ENCODE assay signal across 2 cellular contexts in genomic region chr11:697028-697491, GRCh38.
TF ChIP-seq lines count a peak whose summit lies in the region.

No MANE protein-coding gene starts in this region.

TF ChIP-seq in A549, 52 proteins besides CTCF, POLR2A, EP300 and RAD21:
- TF ChIP-seq KDM1A (IDR thresholded peaks at IDR 0.05; ENCODE audit: low read depth) (no peak), ZNF302 (CRISPR knock-in tag; IDR thresholded peaks at IDR 0.05) (no peak), FOXS1 (CRISPR knock-in tag; IDR thresholded peaks at IDR 0.05) (no peak), SREBF2 (IDR thresholded peaks at IDR 0.05) (no peak), EHF (CRISPR knock-in tag; IDR thresholded peaks at IDR 0.05) (no peak), HOXA7 (CRISPR knock-in tag; IDR thresholded peaks at IDR 0.05) (no peak), TFCP2L1 (CRISPR knock-in tag; IDR thresholded peaks at IDR 0.05) (no peak), NFE2L2 (conservative IDR thresholded peaks at IDR 0.05; ENCODE audit: low read length) (no peak), ATOH8 (CRISPR knock-in tag; IDR thresholded peaks at IDR 0.05; ENCODE audit: low read depth) (no peak), BCL3 (IDR thresholded peaks at IDR 0.05) (no peak), HMGXB4 (CRISPR knock-in tag; IDR thresholded peaks at IDR 0.05; ENCODE audit: borderline replicate concordance) (no peak), RNF2 (IDR thresholded peaks at IDR 0.05; ENCODE audit: borderline replicate concordance, low read depth) (no peak), NPAS2 (CRISPR knock-in tag; IDR thresholded peaks at IDR 0.05; ENCODE audit: borderline replicate concordance) (no peak), CBX2 (IDR thresholded peaks at IDR 0.05; ENCODE audit: borderline replicate concordance, low read depth) (no peak), BHLHE40 (IDR thresholded peaks at IDR 0.05; ENCODE audit: low read depth, low read length) (no peak), HES2 (IDR thresholded peaks at IDR 0.05) (no peak), ZSCAN20 (CRISPR knock-in tag; IDR thresholded peaks at IDR 0.05) (no peak), GATA3 (IDR thresholded peaks at IDR 0.05; ENCODE audit: borderline replicate concordance) (no peak)
- TF ChIP-seq, protein P1, sequence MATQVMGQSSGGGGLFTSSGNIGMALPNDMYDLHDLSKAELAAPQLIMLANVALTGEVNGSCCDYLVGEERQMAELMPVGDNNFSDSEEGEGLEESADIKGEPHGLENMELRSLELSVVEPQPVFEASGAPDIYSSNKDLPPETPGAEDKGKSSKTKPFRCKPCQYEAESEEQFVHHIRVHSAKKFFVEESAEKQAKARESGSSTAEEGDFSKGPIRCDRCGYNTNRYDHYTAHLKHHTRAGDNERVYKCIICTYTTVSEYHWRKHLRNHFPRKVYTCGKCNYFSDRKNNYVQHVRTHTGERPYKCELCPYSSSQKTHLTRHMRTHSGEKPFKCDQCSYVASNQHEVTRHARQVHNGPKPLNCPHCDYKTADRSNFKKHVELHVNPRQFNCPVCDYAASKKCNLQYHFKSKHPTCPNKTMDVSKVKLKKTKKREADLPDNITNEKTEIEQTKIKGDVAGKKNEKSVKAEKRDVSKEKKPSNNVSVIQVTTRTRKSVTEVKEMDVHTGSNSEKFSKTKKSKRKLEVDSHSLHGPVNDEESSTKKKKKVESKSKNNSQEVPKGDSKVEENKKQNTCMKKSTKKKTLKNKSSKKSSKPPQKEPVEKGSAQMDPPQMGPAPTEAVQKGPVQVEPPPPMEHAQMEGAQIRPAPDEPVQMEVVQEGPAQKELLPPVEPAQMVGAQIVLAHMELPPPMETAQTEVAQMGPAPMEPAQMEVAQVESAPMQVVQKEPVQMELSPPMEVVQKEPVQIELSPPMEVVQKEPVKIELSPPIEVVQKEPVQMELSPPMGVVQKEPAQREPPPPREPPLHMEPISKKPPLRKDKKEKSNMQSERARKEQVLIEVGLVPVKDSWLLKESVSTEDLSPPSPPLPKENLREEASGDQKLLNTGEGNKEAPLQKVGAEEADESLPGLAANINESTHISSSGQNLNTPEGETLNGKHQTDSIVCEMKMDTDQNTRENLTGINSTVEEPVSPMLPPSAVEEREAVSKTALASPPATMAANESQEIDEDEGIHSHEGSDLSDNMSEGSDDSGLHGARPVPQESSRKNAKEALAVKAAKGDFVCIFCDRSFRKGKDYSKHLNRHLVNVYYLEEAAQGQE (IDR thresholded peaks at IDR 0.05) = no peak
- TF ChIP-seq, protein P2, sequence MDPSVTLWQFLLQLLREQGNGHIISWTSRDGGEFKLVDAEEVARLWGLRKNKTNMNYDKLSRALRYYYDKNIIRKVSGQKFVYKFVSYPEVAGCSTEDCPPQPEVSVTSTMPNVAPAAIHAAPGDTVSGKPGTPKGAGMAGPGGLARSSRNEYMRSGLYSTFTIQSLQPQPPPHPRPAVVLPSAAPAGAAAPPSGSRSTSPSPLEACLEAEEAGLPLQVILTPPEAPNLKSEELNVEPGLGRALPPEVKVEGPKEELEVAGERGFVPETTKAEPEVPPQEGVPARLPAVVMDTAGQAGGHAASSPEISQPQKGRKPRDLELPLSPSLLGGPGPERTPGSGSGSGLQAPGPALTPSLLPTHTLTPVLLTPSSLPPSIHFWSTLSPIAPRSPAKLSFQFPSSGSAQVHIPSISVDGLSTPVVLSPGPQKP (IDR thresholded peaks at IDR 0.05; ENCODE audit: low read depth, low read length) = no peak

TF ChIP-seq in HepG2, 621 proteins besides CTCF, POLR2A, EP300 and RAD21:
- TF ChIP-seq NFKBIZ (CRISPR knock-in tag; IDR thresholded peaks at IDR 0.05) (no peak), HNRNPLL (IDR thresholded peaks at IDR 0.05; ENCODE audit: low read depth, low read length, poor library complexity, severe bottlenecking) (no peak), RBFOX2 (IDR thresholded peaks at IDR 0.05; ENCODE audit: low read depth, low read length) (peak; percentile 40; the same call in 1 of the 2 replicates), ARNTL (CRISPR knock-in tag; IDR thresholded peaks at IDR 0.05) (no peak), ZSCAN20 (CRISPR knock-in tag; IDR thresholded peaks at IDR 0.05; ENCODE audit: borderline replicate concordance) (no peak)
- TF ChIP-seq, protein P3, sequence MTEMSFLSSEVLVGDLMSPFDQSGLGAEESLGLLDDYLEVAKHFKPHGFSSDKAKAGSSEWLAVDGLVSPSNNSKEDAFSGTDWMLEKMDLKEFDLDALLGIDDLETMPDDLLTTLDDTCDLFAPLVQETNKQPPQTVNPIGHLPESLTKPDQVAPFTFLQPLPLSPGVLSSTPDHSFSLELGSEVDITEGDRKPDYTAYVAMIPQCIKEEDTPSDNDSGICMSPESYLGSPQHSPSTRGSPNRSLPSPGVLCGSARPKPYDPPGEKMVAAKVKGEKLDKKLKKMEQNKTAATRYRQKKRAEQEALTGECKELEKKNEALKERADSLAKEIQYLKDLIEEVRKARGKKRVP (CRISPR knock-in tag; IDR thresholded peaks at IDR 0.05) = peak in 1 of 2 experiments; percentile 69; a peak in 2 of 4 replicates
